25 cellular contexts compared by ENCODE assay signal in the genomic region with DNA sequence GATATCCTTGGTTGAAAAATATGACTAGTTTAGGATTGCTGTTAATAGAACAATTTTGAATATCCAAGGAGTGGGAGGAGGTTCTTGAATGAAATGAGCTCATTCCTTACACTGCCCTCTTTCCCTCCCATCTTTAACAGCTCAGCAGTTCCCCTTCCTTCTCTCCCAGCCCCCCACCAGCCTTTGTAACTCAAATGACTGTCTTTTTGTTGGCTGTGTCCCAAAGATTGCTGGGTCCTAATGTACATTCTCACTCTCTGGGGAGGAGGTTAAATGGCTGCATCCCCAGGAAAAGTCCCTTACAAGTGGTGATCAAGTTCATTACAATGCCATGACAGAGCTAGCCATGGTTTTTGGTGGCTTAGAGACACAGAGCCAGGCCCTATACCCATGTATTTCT.
A peak's percentile ranks its signal among the peaks of the same experiment; 100 is the strongest.
DNase-seq lines count a peak whose midpoint lies in the region; ATAC-seq and TF ChIP-seq lines count a peak whose summit lies in the region.
"Had no signal": no experiment of that assay in that cellular context is flagged by ENCODE, and none has a peak within 500 bp of the region (broad histone marks: within the 10 kb centered on the region; RNA-seq: fewer than 3 reads in every experiment).

No MANE protein-coding gene starts in this region.

- H3K4me3 ChIP-seq in SK-N-SH (ENCODE audit: low read depth in 2 of 2, low read length in 1 of 2) (no peak overlapping the region), sigmoid colon (no peak overlapping the region)
- H3K4me3 ChIP-seq: lung, Peyer's patch, SJSA1, smooth muscle cell had no signal

- no peaks in the 10 kb centered on the region for H3K27me3 ChIP-seq in SK-N-SH (ENCODE audit: insufficient read depth)
- no peaks in the 10 kb centered on the region for H3K27me3 ChIP-seq in sigmoid colon
- H3K27me3 ChIP-seq: Peyer's patch, SJSA1 had no signal

- no peak overlapping the region for H2AFZ ChIP-seq in SK-N-SH (ENCODE audit: low read depth)

- no peak for TF ChIP-seq POLR2A in sigmoid colon (IDR thresholded peaks at IDR 0.05)

- intact Hi-C loops in sigmoid colon (cut with DNase I): no loop called here
- intact Hi-C loops in left ventricle myocardium superior (cut with micrococcal nuclease): no loop called here

- no peaks in the 10 kb centered on the region for H4K20me1 ChIP-seq in SK-N-SH (ENCODE audit: insufficient read depth)

- H3K36me3 ChIP-seq in SK-N-SH (replicated peaks in 1 of 2; ENCODE audit: control insufficient read depth in 1 of 2, insufficient read depth in 2 of 2, low read length in 1 of 2) (peaks cover 45 to 53% of the 10 kb centered on the region in 2 experiments), sigmoid colon (peaks cover 0 to 10% (median 3%) of the 10 kb centered on the region in 4 donors)
- H3K36me3 ChIP-seq: SJSA1 had no signal

- TF ChIP-seq CTCF in SK-N-SH (IDR thresholded peaks at IDR 0.05) (no peak), chondrocyte (IDR thresholded peaks at IDR 0.05) (no peak), sigmoid colon (IDR thresholded peaks at IDR 0.05) (no peak), GM13976 (IDR thresholded peaks at IDR 0.05; ENCODE audit: borderline replicate concordance, control extremely low read depth, extremely low read depth, insufficient read depth, missing control alignments) (no peak)

- no peak for TF ChIP-seq RAD21 in SK-N-SH (IDR thresholded peaks at IDR 0.05; ENCODE audit: low read length)

- H3K4me2 ChIP-seq in SK-N-SH: no peak overlapping the region
- H3K4me2 ChIP-seq: smooth muscle cell had no signal

- POLR2A ChIA-PET in SK-N-SH (lab: Yijun Ruan, JAX): no interaction called here

- H3K4me1 ChIP-seq in SK-N-SH (ENCODE audit: control insufficient read depth in 1 of 2, insufficient read depth in 2 of 2, low read depth in 1 of 2, low read length in 1 of 2) (peaks cover 7 to 42% of the 10 kb centered on the region in 2 experiments), sigmoid colon (no peaks in the 10 kb centered on the region)
- H3K4me1 ChIP-seq: Peyer's patch had no signal

- H3K27ac Mint-ChIP-seq in chondrocyte (ENCODE audit: unreplicated experiment): peak overlapping the region; percentile 79
- H3K27ac Mint-ChIP-seq: activated CD4-positive, alpha-beta T cell treated with anti-CD3 and anti-CD28 coated beads, Interleukin-2, amount 10 ng/mL, durations not matched to agents 7 days and 5 days; CD8-positive, alpha-beta memory T cell; immature natural killer cell; stimulated activated naive B cell treated with anti-CD40 and anti-IgM and Interleukin-4, amounts not matched to agents 10 μg/mL and 1 μg/mL and 100 μg/mL, for 72 hours; T-helper 1 cell treated with Interleukin-12 subunit alpha and Interleukin-12 subunit beta and Interleukin-4 antibody, amounts not matched to agents 30 μg/mL and 1 μg/mL, for 36 hours had no signal

- CTCF ChIA-PET in SK-N-SH (lab: Yijun Ruan, JAX): interaction anchor here (0.7 kb wide), 1 partner anchor 43 kb away, joined by 3 read pairs; no protein-coding TSS in a partner anchor

- peaks cover 58% of the 10 kb centered on the region for H3K79me2 ChIP-seq in SK-N-SH (ENCODE audit: insufficient read depth)

- no peak overlapping the region for H3K4me3 Mint-ChIP-seq in chondrocyte (ENCODE audit: unreplicated experiment)
- H3K4me3 Mint-ChIP-seq: activated CD4-positive, alpha-beta T cell treated with anti-CD3 and anti-CD28 coated beads, Interleukin-2, amount 10 ng/mL, durations not matched to agents 7 days and 5 days; CD8-positive, alpha-beta memory T cell; immature natural killer cell; stimulated activated naive B cell treated with anti-CD40 and anti-IgM and Interleukin-4, amounts not matched to agents 10 μg/mL and 1 μg/mL and 100 μg/mL, for 72 hours; T-helper 1 cell treated with Interleukin-12 subunit alpha and Interleukin-12 subunit beta and Interleukin-4 antibody, amounts not matched to agents 30 μg/mL and 1 μg/mL, for 36 hours had no signal

- DNase-seq in SK-N-SH (no peak), chondrocyte (ENCODE audit: low spot score) (no peak), left kidney (ENCODE audit: low read depth, low spot score) (peak; percentile 63), sigmoid colon (no peak), GM13976 (ENCODE audit: low spot score) (no peak), foreskin melanocyte (no peak), left ventricle myocardium superior (no peak)
- DNase-seq: 8988T; activated CD4-positive, alpha-beta T cell treated with anti-CD3 and anti-CD28 coated beads, Interleukin-2, amount 10 ng/mL, durations not matched to agents 7 days and 5 days; AML-193; CD8-positive, alpha-beta memory T cell; dermis blood vessel endothelial cell; DMS53; immature natural killer cell; NCI-H2107; NCI-H510A; NK-92 treated with Interleukin-12 subunit alpha and Interleukin-12 subunit beta, amount 100 ng/mL, for 24 hours; Peyer's patch; stimulated activated CD4-positive, alpha-beta T cell treated with anti-CD3 and anti-CD28 coated beads, Interleukin-2, amount 100 ng/mL, for 48 hours; stimulated activated naive B cell treated with anti-CD40 and anti-IgM and Interleukin-4, amounts not matched to agents 10 μg/mL and 1 μg/mL and 100 μg/mL, for 72 hours had no signal

- no peak for TF ChIP-seq EP300 in SK-N-SH (IDR thresholded peaks at IDR 0.05; ENCODE audit: borderline replicate concordance in 1 of 2, low read depth in 1 of 2, low read length in 1 of 2)
- no peak for TF ChIP-seq EP300 in sigmoid colon (IDR thresholded peaks at IDR 0.05)

- no peaks in the 10 kb centered on the region for H3K9me3 Mint-ChIP-seq in chondrocyte (ENCODE audit: low read depth)
- H3K9me3 Mint-ChIP-seq: activated CD4-positive, alpha-beta T cell treated with anti-CD3 and anti-CD28 coated beads, Interleukin-2, amount 10 ng/mL, durations not matched to agents 7 days and 5 days; CD8-positive, alpha-beta memory T cell; immature natural killer cell; stimulated activated naive B cell treated with anti-CD40 and anti-IgM and Interleukin-4, amounts not matched to agents 10 μg/mL and 1 μg/mL and 100 μg/mL, for 72 hours; T-helper 1 cell treated with Interleukin-12 subunit alpha and Interleukin-12 subunit beta and Interleukin-4 antibody, amounts not matched to agents 30 μg/mL and 1 μg/mL, for 36 hours had no signal

- H3K27me3 Mint-ChIP-seq in chondrocyte (ENCODE audit: low read depth): no peaks in the 10 kb centered on the region

- ATAC-seq in SK-N-SH treated with all-trans-retinoic acid at 6 μM for 48 hours: no peak
- no peak for ATAC-seq in left ventricle myocardium superior
- ATAC-seq: stimulated activated naive B cell treated with anti-CD40 and anti-IgM and Interleukin-4, amounts not matched to agents 10 μg/mL and 1 μg/mL and 100 μg/mL, for 72 hours had no signal

- H3K9me2 ChIP-seq in SK-N-SH: no peaks in the 10 kb centered on the region

- peak overlapping the region in 1 of 2 experiments; percentile 26; a peak in 2 of 4 replicates for H3K27ac ChIP-seq in SK-N-SH (ENCODE audit: low read depth in 2 of 2, low read length in 1 of 2)
- H3K27ac ChIP-seq in sigmoid colon: no peak overlapping the region
- H3K27ac ChIP-seq: Peyer's patch, SJSA1 had no signal

- H3K4me1 Mint-ChIP-seq in chondrocyte (ENCODE audit: low read depth): peaks cover 37% of the 10 kb centered on the region
- H3K4me1 Mint-ChIP-seq: activated CD4-positive, alpha-beta T cell treated with anti-CD3 and anti-CD28 coated beads, Interleukin-2, amount 10 ng/mL, durations not matched to agents 7 days and 5 days; CD8-positive, alpha-beta memory T cell; immature natural killer cell; stimulated activated naive B cell treated with anti-CD40 and anti-IgM and Interleukin-4, amounts not matched to agents 10 μg/mL and 1 μg/mL and 100 μg/mL, for 72 hours had no signal

- in situ Hi-C loops in GM13976 (cut with MboI; ENCODE audit: low sequenced_read_pairs, unreplicated experiment): no loop called here

- H3K9me3 ChIP-seq in SK-N-SH: no peaks in the 10 kb centered on the region
- H3K9me3 ChIP-seq in sigmoid colon: no peaks in the 10 kb centered on the region
- H3K9me3 ChIP-seq: Peyer's patch, SJSA1 had no signal

- H3K36me3 Mint-ChIP-seq in chondrocyte (ENCODE audit: low read depth): no peaks in the 10 kb centered on the region
- H3K36me3 Mint-ChIP-seq: CD8-positive, alpha-beta memory T cell; immature natural killer cell; stimulated activated naive B cell treated with anti-CD40 and anti-IgM and Interleukin-4, amounts not matched to agents 10 μg/mL and 1 μg/mL and 100 μg/mL, for 72 hours had no signal

- H3K9ac ChIP-seq in SK-N-SH: no peak overlapping the region

- peaks cover 19% of the 10 kb centered on the region for H3F3A ChIP-seq in SK-N-SH (replicated peaks; ENCODE audit: insufficient read depth)

TF ChIP-seq in SK-N-SH, 30 proteins besides CTCF, POLR2A, EP300 and RAD21:
- peak; percentile 11; the same call in 1 of the 2 replicates for TF ChIP-seq NFIC (IDR thresholded peaks at IDR 0.05; ENCODE audit: borderline replicate concordance)
- no peak for TF ChIP-seq NRF1 (IDR thresholded peaks at IDR 0.05; ENCODE audit: low read depth, low read length)

TF ChIP-seq in SK-N-SH treated with all-trans-retinoic acid at 6 μM for 48 hours, 23 proteins besides CTCF, POLR2A, EP300 and RAD21:
- no peak for TF ChIP-seq BACH2 (CRISPR knock-in tag; IDR thresholded peaks at IDR 0.05; ENCODE audit: borderline replicate concordance)
- no peak for TF ChIP-seq PPARA (CRISPR knock-in tag; IDR thresholded peaks at IDR 0.05; ENCODE audit: borderline replicate concordance)
- no peak for TF ChIP-seq RARB (CRISPR knock-in tag; IDR thresholded peaks at IDR 0.05)
- no peak for TF ChIP-seq GLIS3 (CRISPR knock-in tag; IDR thresholded peaks at IDR 0.05)
- TF ChIP-seq ZNF8 (CRISPR knock-in tag; IDR thresholded peaks at IDR 0.05): no peak
- no peak for TF ChIP-seq TOX (CRISPR knock-in tag; IDR thresholded peaks at IDR 0.05; ENCODE audit: borderline replicate concordance)
